1 cellular context compared by ENCODE assay signal in the genomic region with DNA sequence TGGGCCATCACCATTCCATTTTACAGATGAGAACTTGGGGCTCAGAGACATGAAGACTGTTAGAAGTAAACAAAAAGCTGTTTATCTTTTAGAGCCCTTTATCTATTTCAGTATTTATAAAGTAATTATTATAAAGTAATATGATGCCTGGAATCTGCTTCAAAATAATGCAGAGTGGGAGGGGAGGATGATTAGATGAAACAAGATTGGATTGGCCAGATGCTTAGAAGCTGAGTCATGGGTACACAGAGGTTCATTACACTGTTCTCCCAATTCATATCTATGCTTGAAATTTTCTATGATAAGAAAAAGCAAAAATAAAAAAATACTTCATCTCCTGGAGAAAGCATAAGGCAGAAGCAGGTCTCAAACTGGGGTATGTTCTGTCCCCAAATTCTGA.
TF ChIP-seq lines count a peak whose summit lies in the region.

No MANE protein-coding gene starts in this region.

TF ChIP-seq in endothelial cell of umbilical vein, 7 proteins besides CTCF, POLR2A, EP300 and RAD21:
- TF ChIP-seq GATA2 (IDR thresholded peaks at IDR 0.05; ENCODE audit: insufficient read depth, insufficient read length, low read depth, low read length) = peak; percentile 54
- peak; percentile 58 for TF ChIP-seq FOS (IDR thresholded peaks at IDR 0.05; ENCODE audit: borderline replicate concordance, insufficient read depth, low read length)
- no peak for TF ChIP-seq MAX (IDR thresholded peaks at IDR 0.05; ENCODE audit: insufficient read depth, insufficient read length)
- no peak for TF ChIP-seq MYC (IDR thresholded peaks at IDR 0.05; ENCODE audit: low read depth, low read length)
- peak; percentile 15 for TF ChIP-seq JUN (IDR thresholded peaks at IDR 0.05; ENCODE audit: borderline replicate concordance, insufficient read depth, insufficient read length, low read depth)
